In the genomic region with DNA sequence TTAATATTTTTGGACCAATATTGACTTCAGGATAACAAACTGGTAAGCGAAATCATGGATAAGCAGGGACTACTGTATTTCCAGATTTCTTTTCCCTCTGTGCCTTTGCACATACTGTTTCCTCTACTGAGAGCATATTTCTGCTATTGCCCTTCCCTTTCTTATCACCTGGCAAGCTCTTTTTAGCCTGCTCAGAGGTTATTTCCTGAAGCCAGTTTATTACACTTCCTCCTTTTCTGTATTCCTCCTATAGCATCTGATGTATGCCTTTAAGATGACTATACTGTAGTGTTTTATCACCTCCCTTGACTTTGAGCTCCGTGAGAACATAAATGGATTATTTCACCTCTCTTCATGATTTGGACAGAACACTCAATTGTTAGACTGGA, we compare ENCODE assay signal across 23 cellular contexts.
"Had no signal": no experiment of that assay in that cellular context is flagged by ENCODE, and none has a peak within 500 bp of the region (broad histone marks: within the 10 kb centered on the region; RNA-seq: fewer than 3 reads in every experiment).

No MANE protein-coding gene starts in this region.

- H3K4me2 ChIP-seq: neural progenitor cell had no signal

- H3K4me1 ChIP-seq: foreskin keratinocyte, left ventricle myocardium inferior, sigmoid colon, upper lobe of right lung had no signal

- H3K36me3 ChIP-seq: neural progenitor cell, sigmoid colon, upper lobe of right lung, WERI-Rb-1 had no signal

- H3K36me3 Mint-ChIP-seq: activated CD8-positive, alpha-beta memory T cell treated with anti-CD3 and anti-CD28 coated beads, Interleukin-2, amount 10 ng/mL, durations not matched to agents 7 days and 5 days; activated naive CD4-positive, alpha-beta T cell treated with anti-CD3 and anti-CD28 coated beads, Interleukin-2, amount 50 U/mL, for 24 hours had no signal

- H3K4me3 ChIP-seq: body of pancreas, left ventricle myocardium inferior, neural progenitor cell, sigmoid colon, upper lobe of right lung had no signal

- ATAC-seq: activated CD8-positive, alpha-beta memory T cell treated with anti-CD3 and anti-CD28 coated beads, Interleukin-2, amount 10 ng/mL, durations not matched to agents 7 days and 5 days; activated CD8-positive, alpha-beta T cell treated with anti-CD3 and anti-CD28 coated beads for 36 hours; body of pancreas; foreskin keratinocyte; naive thymus-derived CD8-positive, alpha-beta T cell; upper lobe of right lung had no signal

- H3K9me3 ChIP-seq: body of pancreas, upper lobe of right lung had no signal

- H3K4me1 Mint-ChIP-seq: activated CD4-positive, alpha-beta T cell treated with anti-CD3 and anti-CD28 coated beads, Interleukin-2, amount 10 ng/mL, durations not matched to agents 7 days and 5 days; activated CD8-positive, alpha-beta memory T cell treated with anti-CD3 and anti-CD28 coated beads, Interleukin-2, amount 10 ng/mL, durations not matched to agents 7 days and 5 days; activated naive CD4-positive, alpha-beta T cell treated with anti-CD3 and anti-CD28 coated beads, Interleukin-2, amount 50 U/mL, for 24 hours; immature natural killer cell; naive thymus-derived CD8-positive, alpha-beta T cell had no signal

- H2AFZ ChIP-seq: neural progenitor cell had no signal

- H3K27ac ChIP-seq: foreskin keratinocyte, left ventricle myocardium inferior, neural progenitor cell, sigmoid colon, upper lobe of right lung, WERI-Rb-1 had no signal

- DNase-seq: activated CD4-positive, alpha-beta T cell treated with anti-CD3 and anti-CD28 coated beads, Interleukin-2, amount 10 ng/mL, durations not matched to agents 7 days and 5 days; activated CD4-positive, CD25-positive, alpha-beta regulatory T cell treated with anti-CD3 and anti-CD28 coated beads, Interleukin-2, amount 50 U/mL, for 72 hours; activated CD8-positive, alpha-beta memory T cell treated with anti-CD3 and anti-CD28 coated beads, Interleukin-2, amount 10 ng/mL, durations not matched to agents 7 days and 5 days; activated CD8-positive, alpha-beta T cell treated with anti-CD3 and anti-CD28 coated beads for 36 hours; activated gamma-delta T cell treated with Interleukin-2 at 50 U/mL for 16 hours; activated T-cell treated with anti-CD3 and anti-CD28 coated beads for 4 hours; anterior cingulate cortex; body of pancreas; dermis blood vessel endothelial cell; effector CD8-positive, alpha-beta T cell; foreskin keratinocyte; immature natural killer cell; kidney glomerular epithelial cell; left ventricle myocardium inferior; naive thymus-derived CD8-positive, alpha-beta T cell; sigmoid colon; stimulated activated CD4-positive, alpha-beta T cell treated with anti-CD3 and anti-CD28 coated beads, Interleukin-4, amount 100 ng/mL, for 1 hour; stimulated activated naive CD4-positive, alpha-beta T cell treated with Interleukin-2 at 50 U/mL for 16 hours; upper lobe of right lung; WERI-Rb-1 had no signal

- H3K27ac Mint-ChIP-seq: activated CD4-positive, alpha-beta T cell treated with anti-CD3 and anti-CD28 coated beads, Interleukin-2, amount 10 ng/mL, durations not matched to agents 7 days and 5 days; activated CD8-positive, alpha-beta memory T cell treated with anti-CD3 and anti-CD28 coated beads, Interleukin-2, amount 10 ng/mL, durations not matched to agents 7 days and 5 days; activated CD8-positive, alpha-beta T cell treated with anti-CD3 and anti-CD28 coated beads for 36 hours; activated naive CD4-positive, alpha-beta T cell treated with anti-CD3 and anti-CD28 coated beads, Interleukin-2, amount 50 U/mL, for 24 hours; immature natural killer cell; naive thymus-derived CD8-positive, alpha-beta T cell; neural progenitor cell; T-helper 1 cell treated with Interleukin-12 subunit alpha and Interleukin-12 subunit beta and Interleukin-4 antibody, amounts not matched to agents 30 μg/mL and 1 μg/mL, for 36 hours had no signal

- H3K27me3 ChIP-seq: body of pancreas, foreskin keratinocyte, neural progenitor cell, sigmoid colon, upper lobe of right lung had no signal

- H3K27me3 Mint-ChIP-seq: activated CD4-positive, alpha-beta T cell treated with anti-CD3 and anti-CD28 coated beads, Interleukin-2, amount 10 ng/mL, durations not matched to agents 7 days and 5 days; activated naive CD4-positive, alpha-beta T cell treated with anti-CD3 and anti-CD28 coated beads, Interleukin-2, amount 50 U/mL, for 24 hours had no signal

- H3K4me3 Mint-ChIP-seq: activated CD4-positive, alpha-beta T cell treated with anti-CD3 and anti-CD28 coated beads, Interleukin-2, amount 10 ng/mL, durations not matched to agents 7 days and 5 days; activated CD8-positive, alpha-beta memory T cell treated with anti-CD3 and anti-CD28 coated beads, Interleukin-2, amount 10 ng/mL, durations not matched to agents 7 days and 5 days; activated CD8-positive, alpha-beta T cell treated with anti-CD3 and anti-CD28 coated beads for 36 hours; activated naive CD4-positive, alpha-beta T cell treated with anti-CD3 and anti-CD28 coated beads, Interleukin-2, amount 50 U/mL, for 24 hours; immature natural killer cell; naive thymus-derived CD8-positive, alpha-beta T cell; neural progenitor cell; T-helper 1 cell treated with Interleukin-12 subunit alpha and Interleukin-12 subunit beta and Interleukin-4 antibody, amounts not matched to agents 30 μg/mL and 1 μg/mL, for 36 hours had no signal
